ENCODE assay signal across 8 cellular contexts in genomic region chr9:138149672-138150656, GRCh38.
DNase-seq lines count a peak whose midpoint lies in the region; FAIRE-seq and TF ChIP-seq lines count a peak whose summit lies in the region.
"Not testable (repeated sequence)": the region's sequence is repeated elsewhere in the genome, so short reads cannot be mapped to it uniquely, and the experiment has no call there.

No MANE protein-coding gene starts in this region.

- peak overlapping the region; percentile 24 to 49; a peak in 3 of 4 replicates for H3K4me2 ChIP-seq in H1 (ENCODE audit: insufficient read depth in 1 of 2, low read depth in 2 of 2, low read length in 2 of 2)
- peak overlapping the region; percentile 61 for H3K4me2 ChIP-seq in parathyroid adenoma (ENCODE audit: low read length)

- POLR2A ChIA-PET in H1 (lab: Charles Lee; ENCODE audit: partially characterized antibody): not testable (repeated sequence)

- H3K9ac ChIP-seq in H1 (replicated peaks in 1 of 4; ENCODE audit: extremely low read depth in 1 of 4, low read depth in 3 of 4, low read length in 3 of 4) (peak overlapping the region in 1 of 4 experiments; percentile 54; a peak in 1 of 7 replicates), parathyroid adenoma (peak overlapping the region; percentile 28)

- not testable (repeated sequence) for FAIRE-seq in H1 (lab: Jason Lieb, UNC)

- CTCF ChIA-PET in activated naive CD4-positive, alpha-beta T cell treated with anti-CD3 and anti-CD28 coated beads, Interleukin-2, amount 10 ng/mL, durations not matched to agents 7 days and 5 days (lab: Charles Lee); H1 (lab: Charles Lee; ENCODE audit: partially characterized antibody): not testable (repeated sequence)

- H4K20me1 ChIP-seq in H1 (replicated peaks in 1 of 2; ENCODE audit: control insufficient read depth in 1 of 2, insufficient read depth in 2 of 2, low read length in 2 of 2): not testable (repeated sequence)

- not testable (repeated sequence) for H3K36me3 ChIP-seq in H1 (ENCODE audit: control insufficient read depth in 2 of 4, insufficient read depth in 4 of 4, low read length in 3 of 4); parathyroid adenoma (ENCODE audit: control insufficient read depth, insufficient read depth, low read length); thyroid gland

- not testable (repeated sequence) for H3K23ac ChIP-seq in H1 (ENCODE audit: insufficient read length)

- H3K23me2 ChIP-seq in H1 (ENCODE audit: low read depth, low read length): not testable (repeated sequence)

- peaks cover 32% of the 10 kb centered on the region for H3K27me3 Mint-ChIP-seq in activated naive CD4-positive, alpha-beta T cell treated with anti-CD3 and anti-CD28 coated beads, Interleukin-2, amount 10 ng/mL, durations not matched to agents 7 days and 5 days
- H3K27me3 Mint-ChIP-seq in immature natural killer cell (ENCODE audit: low read depth in 3 of 3): not testable (repeated sequence)

- H2AK5ac ChIP-seq in H1 (ENCODE audit: low read depth, low read length): not testable (repeated sequence)

- not testable (repeated sequence) for H4K5ac ChIP-seq in H1 (ENCODE audit: insufficient read length, low read depth, low read length)

- not testable (repeated sequence) for H3K56ac ChIP-seq in H1 (replicated peaks; ENCODE audit: insufficient read length, low read depth, low read length)

- not testable (repeated sequence) for H3K79me1 ChIP-seq in H1 (ENCODE audit: low read depth, low read length)

- TF ChIP-seq POLR2A in H1 (IDR thresholded peaks at IDR 0.05; ENCODE audit: control extremely low read depth in 1 of 2, low read depth in 2 of 2, low read length in 2 of 2); thyroid gland (IDR thresholded peaks at IDR 0.05): not testable (repeated sequence)

- 71% methylated on average over 17 of the region's 81 CpGs; no CpG with 5 or more reads in 1 of the 2 experiments for WGBS in H1 (ENCODE audit: extremely low coverage in 1 of 2, insufficient coverage in 1 of 2, insufficient read length in 1 of 2, insufficient replicate concordance in 2 of 2, low coverage in 1 of 2, low lambda C conversion rate in 2 of 2, missing lambda C conversion rate in 1 of 2), 2 experiments
- WGBS in thyroid gland, 2 donors: 48 to 51% methylated on average over 23 of the region's 81 CpGs

- TF ChIP-seq EP300 in H1 (IDR thresholded peaks at IDR 0.05; ENCODE audit: borderline replicate concordance in 1 of 2, low read depth in 2 of 2, low read length in 2 of 2): not testable (repeated sequence)

- H2AFZ ChIP-seq in H1 (ENCODE audit: low read length): not testable (repeated sequence)
- H2AFZ ChIP-seq in parathyroid adenoma: peak overlapping the region; percentile 93

- not testable (repeated sequence) for H3K4ac ChIP-seq in H1 (replicated peaks; ENCODE audit: insufficient read length, low read depth, low read length)

- not testable (repeated sequence) for H2BK5ac ChIP-seq in H1 (ENCODE audit: low read depth, low read length)

- not testable (repeated sequence) for H2BK20ac ChIP-seq in H1 (ENCODE audit: low read length)

- not testable (repeated sequence) for H3K36me3 Mint-ChIP-seq in activated naive CD4-positive, alpha-beta T cell treated with anti-CD3 and anti-CD28 coated beads, Interleukin-2, amount 10 ng/mL, durations not matched to agents 7 days and 5 days; immature natural killer cell

- not testable (repeated sequence) for H3K14ac ChIP-seq in H1 (ENCODE audit: insufficient read length)

- intact Hi-C loops in thyroid gland (cut with DNase I): not testable (repeated sequence)

- H3K4me3 ChIP-seq in LNCaP clone FGC (ENCODE audit: low read depth, low read length) (peak overlapping the region; percentile 65), H1 (ENCODE audit: extremely low read depth in 1 of 4, insufficient read depth in 2 of 4, low read depth in 3 of 4, low read length in 4 of 4) (peak overlapping the region in 3 of 4 experiments; percentile 8 to 54 (median 41); a peak in 5 of 8 replicates), parathyroid adenoma (ENCODE audit: low read depth, low read length) (peak overlapping the region; percentile 50), thyroid gland (replicated peaks in 1 of 3) (peak overlapping the region in 2 of 3 donors; percentile 30 to 40)

- H3K27ac Mint-ChIP-seq in activated naive CD4-positive, alpha-beta T cell treated with anti-CD3 and anti-CD28 coated beads, Interleukin-2, amount 10 ng/mL, durations not matched to agents 7 days and 5 days; immature natural killer cell: not testable (repeated sequence)

- not testable (repeated sequence) for H3K9me3 Mint-ChIP-seq in activated naive CD4-positive, alpha-beta T cell treated with anti-CD3 and anti-CD28 coated beads, Interleukin-2, amount 10 ng/mL, durations not matched to agents 7 days and 5 days; immature natural killer cell

- H3K18ac ChIP-seq in H1 (ENCODE audit: extremely low read depth, low read length): not testable (repeated sequence)

- peaks cover 4 to 26% of the 10 kb centered on the region in 2 experiments; a peak in 2 of 4 replicates for H3K9me3 ChIP-seq in H1 (ENCODE audit: insufficient read depth in 2 of 2, low read depth in 1 of 2, low read length in 1 of 2)
- H3K9me3 ChIP-seq in parathyroid adenoma (ENCODE audit: control insufficient read depth, low read length); thyroid gland: not testable (repeated sequence)

- H3K4me3 Mint-ChIP-seq in activated naive CD4-positive, alpha-beta T cell treated with anti-CD3 and anti-CD28 coated beads, Interleukin-2, amount 10 ng/mL, durations not matched to agents 7 days and 5 days: peak overlapping the region; percentile 26
- H3K4me3 Mint-ChIP-seq in immature natural killer cell: peak overlapping the region in 4 of 5 donors; percentile 38 to 70 (median 56)

- not testable (repeated sequence) for H2BK12ac ChIP-seq in H1 (ENCODE audit: low read depth, low read length)

- H3K27ac ChIP-seq in VCaP: peak overlapping the region; percentile 77
- H3K27ac ChIP-seq in H1 (ENCODE audit: low read depth, low read length): not testable (repeated sequence)
- peak overlapping the region; percentile 57 for H3K27ac ChIP-seq in parathyroid adenoma
- peak overlapping the region in 1 of 3 donors; percentile 3 for H3K27ac ChIP-seq in thyroid gland

- H4K8ac ChIP-seq in H1 (ENCODE audit: extremely low read depth, insufficient read depth, low read length): not testable (repeated sequence)

- TF ChIP-seq RAD21 in H1 (IDR thresholded peaks at IDR 0.05 in 1 of 2, conservative IDR thresholded peaks at IDR 0.05 in 1 of 2; ENCODE audit: low read depth in 2 of 2, low read length in 2 of 2): not testable (repeated sequence)

- not testable (repeated sequence) for H4K91ac ChIP-seq in H1 (replicated peaks; ENCODE audit: insufficient read length, low read length)

- not testable (repeated sequence) for H2BK120ac ChIP-seq in H1 (replicated peaks; ENCODE audit: low read depth, low read length)

- DNase-seq in DMS114 treated with DMSO at 0.1 percent for 48 hours (lab: John Stamatoyannopoulos, UW; ENCODE audit: unreplicated experiment) (peak; percentile 10), H1 (ENCODE audit: low read depth in 1 of 2, low spot score in 2 of 2) (peak in 1 of 2 experiments; percentile 47), immature natural killer cell (peak in 2 of 3 donors; percentile 12 to 19), thyroid gland (peak; percentile 6 to 31)
- DNase-seq in LNCaP clone FGC (ENCODE audit: low read depth): not testable (repeated sequence)
- peak; percentile 43 for DNase-seq in activated naive CD4-positive, alpha-beta T cell treated with anti-CD3 and anti-CD28 coated beads, Interleukin-2, amount 10 ng/mL, durations not matched to agents 7 days and 5 days

- not testable (repeated sequence) for H3K4me1 Mint-ChIP-seq in activated naive CD4-positive, alpha-beta T cell treated with anti-CD3 and anti-CD28 coated beads, Interleukin-2, amount 10 ng/mL, durations not matched to agents 7 days and 5 days; immature natural killer cell

- not testable (repeated sequence) for H3K27me3 ChIP-seq in H1 (replicated peaks in 1 of 4; ENCODE audit: control insufficient read depth in 3 of 4, extremely low read depth in 1 of 4, insufficient read depth in 3 of 4, low read length in 3 of 4); parathyroid adenoma (ENCODE audit: control insufficient read depth, insufficient read depth, low read length); thyroid gland

- not testable (repeated sequence) for H3K4me1 ChIP-seq in H1 (replicated peaks in 1 of 4; ENCODE audit: control insufficient read depth in 3 of 4, insufficient read depth in 4 of 4, low read length in 3 of 4); parathyroid adenoma; thyroid gland

- TF ChIP-seq CTCF in LNCaP clone FGC (IDR thresholded peaks at IDR 0.05; ENCODE audit: control insufficient read depth, extremely low read depth, insufficient read depth) (peak; percentile 52), VCaP (conservative IDR thresholded peaks at IDR 0.05) (peak; percentile 90), parathyroid adenoma (IDR thresholded peaks at IDR 0.05) (peak; percentile 73), thyroid gland (IDR thresholded peaks at IDR 0.05) (peak in 4 of 6 experiments; percentile 31 to 75 (median 46))
- TF ChIP-seq CTCF in H1 (IDR thresholded peaks at IDR 0.05; ENCODE audit: control extremely low read depth in 1 of 3, insufficient read depth in 1 of 3, low read depth in 1 of 3, low read length in 3 of 3): not testable (repeated sequence)

- not testable (repeated sequence) for H2BK15ac ChIP-seq in H1 (ENCODE audit: low read length)

- H3K79me2 ChIP-seq in H1 (ENCODE audit: control insufficient read depth in 1 of 2, insufficient read depth in 2 of 2, low read length in 2 of 2); parathyroid adenoma: not testable (repeated sequence)
